In the genomic region with DNA sequence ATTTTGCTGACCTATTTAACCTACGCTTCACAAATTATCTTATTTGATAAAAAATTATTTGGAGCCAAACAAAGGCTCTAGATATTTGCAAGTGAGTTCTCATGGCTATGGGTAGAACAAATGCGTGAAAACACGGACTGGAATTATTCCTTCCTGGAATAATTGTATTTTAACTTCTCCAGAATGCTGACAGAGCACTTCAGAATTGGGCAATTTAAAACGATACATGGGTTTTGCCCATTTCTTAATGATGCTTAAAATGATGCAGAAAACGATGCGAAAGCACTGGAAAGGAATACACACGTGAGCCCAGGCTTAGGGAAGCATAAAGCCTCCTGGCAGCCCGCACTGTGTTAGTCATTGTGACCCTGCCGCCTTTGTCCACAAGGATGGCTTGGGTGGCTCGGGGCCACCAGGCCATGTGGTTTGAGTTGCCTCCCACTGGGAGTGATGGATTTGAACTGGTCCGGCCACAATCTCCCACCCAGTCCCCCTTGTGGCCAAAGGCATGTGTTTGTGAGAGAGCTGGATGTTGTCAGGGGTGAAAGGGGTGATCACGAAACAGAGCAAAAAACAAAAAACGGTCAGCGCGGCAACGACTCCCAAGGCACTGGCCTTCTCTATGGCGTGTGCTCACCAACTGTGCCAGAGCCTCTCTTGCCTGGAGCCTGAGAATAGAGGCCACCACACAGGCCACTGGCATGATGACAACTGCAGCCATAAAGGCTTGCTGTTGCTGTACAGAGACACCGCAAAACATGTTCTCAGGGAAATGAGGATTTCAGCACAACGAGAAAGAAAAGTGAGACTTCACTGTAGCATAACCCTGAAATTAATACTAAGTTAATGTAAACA, we compare ENCODE assay signal across 12 cellular contexts.
DNase-seq lines count a peak whose midpoint lies in the region; ATAC-seq and TF ChIP-seq lines count a peak whose summit lies in the region.
"Had no signal": no experiment of that assay in that cellular context is flagged by ENCODE, and none has a peak within 500 bp of the region (broad histone marks: within the 10 kb centered on the region; RNA-seq: fewer than 3 reads in every experiment).

No MANE protein-coding gene starts in this region.

- DNase-seq in Right ventricle myocardium superior (peak; percentile 84), cardiac septum (ENCODE audit: low spot score) (no peak), fibroblast of mammary gland (ENCODE audit: low read depth) (peak; percentile 45), neuronal stem cell (ENCODE audit: low spot score) (no peak), NCI-H2171 treated with DMSO at 0.1 percent for 48 hours (lab: John Stamatoyannopoulos, UW) (no peak)
- no peak for DNase-seq in activated effector memory CD4-positive, alpha-beta T cell treated with Interleukin-2 at 50 U/mL for 16 hours
- DNase-seq: activated naive CD8-positive, alpha-beta T cell treated with anti-CD3 and anti-CD28 coated beads for 36 hours; stimulated activated CD4-positive, alpha-beta T cell treated with anti-CD3 and anti-CD28 coated beads, Interleukin-4, amount 100 ng/mL, for 4 hours; stomach; T-helper 2 cell had no signal

- no peak overlapping the region for H3K4ac ChIP-seq in neuronal stem cell (ENCODE audit: low read length)

- peaks cover 0 to 2% of the 10 kb centered on the region in 2 donors for H3K4me1 ChIP-seq in neuronal stem cell (ENCODE audit: control insufficient read depth in 2 of 2, insufficient read depth in 1 of 2, low read depth in 1 of 2, low read length in 2 of 2)
- H3K4me1 ChIP-seq: stomach had no signal

- no peaks in the 10 kb centered on the region for H3K9me3 ChIP-seq in neuronal stem cell (replicated peaks in 1 of 2; ENCODE audit: control insufficient read depth in 2 of 2, insufficient read depth in 1 of 2, low read depth in 1 of 2, low read length in 2 of 2)
- H3K9me3 ChIP-seq: stomach had no signal

- no peak overlapping the region for H3K14ac ChIP-seq in neuronal stem cell (ENCODE audit: low read length)

- H3K79me1 ChIP-seq in neuronal stem cell (ENCODE audit: low read depth, low read length), result no peaks in the 10 kb centered on the region

- H2BK12ac ChIP-seq in neuronal stem cell (ENCODE audit: low read length), result no peak overlapping the region

- H3K36me3 ChIP-seq in neuronal stem cell (replicated peaks in 1 of 2; ENCODE audit: control insufficient read depth in 2 of 2, insufficient read depth in 2 of 2, low read length in 2 of 2), result no peaks in the 10 kb centered on the region
- H3K36me3 ChIP-seq: stomach had no signal

- no peak overlapping the region for H3K18ac ChIP-seq in neuronal stem cell (ENCODE audit: low read length)

- H3K9ac ChIP-seq in neuronal stem cell (ENCODE audit: low read depth, low read length, poor library complexity), result peak overlapping the region; percentile 32

- no peak for TF ChIP-seq CTCF in fibroblast of mammary gland (conservative IDR thresholded peaks at IDR 0.05; ENCODE audit: control insufficient read depth, insufficient read depth, low read depth, low read length)

- H3K27me3 ChIP-seq in neuronal stem cell (ENCODE audit: control insufficient read depth in 3 of 3, insufficient read depth in 3 of 3, low read depth in 1 of 3, low read length in 3 of 3), result no peaks in the 10 kb centered on the region
- H3K27me3 ChIP-seq: stomach had no signal

- no peak overlapping the region for H2BK15ac ChIP-seq in neuronal stem cell (ENCODE audit: low read length)

- H3K23ac ChIP-seq in neuronal stem cell (ENCODE audit: low read depth, low read length, poor library complexity), result no peak overlapping the region

- H3K27ac ChIP-seq in neuronal stem cell (replicated peaks; ENCODE audit: low read length), result no peak overlapping the region
- H3K27ac ChIP-seq: stomach had no signal

- no peak overlapping the region for H3K4me3 ChIP-seq in fibroblast of mammary gland (ENCODE audit: control insufficient read depth, low read depth, low read length)
- H3K4me3 ChIP-seq in neuronal stem cell (ENCODE audit: low read length in 2 of 2), result no peak overlapping the region
- H3K4me3 ChIP-seq: stomach had no signal

- no peak overlapping the region for H2AFZ ChIP-seq in neuronal stem cell (ENCODE audit: low read length)

- no peak overlapping the region for H4K8ac ChIP-seq in neuronal stem cell (ENCODE audit: low read depth, low read length)

- intact Hi-C loops in Right ventricle myocardium superior (cut with DNase I) (no loop called here), cardiac septum (cut with DNase I) (no loop called here)

- no peak overlapping the region for H2BK5ac ChIP-seq in neuronal stem cell (ENCODE audit: low read length)

- H2AK5ac ChIP-seq in neuronal stem cell (ENCODE audit: low read depth, low read length), result no peak overlapping the region

- peak; percentile 88 for ATAC-seq in Right ventricle myocardium superior (ENCODE audit: poor library complexity)
- ATAC-seq in GM21367 (IDR thresholded peaks at IDR 0.05; ENCODE audit: unreplicated experiment), result no peak
- ATAC-seq in GM21723 (IDR thresholded peaks at IDR 0.05; ENCODE audit: unreplicated experiment), result no peak

- no peak overlapping the region for H3K4me2 ChIP-seq in neuronal stem cell (ENCODE audit: insufficient read depth, low read length, poor library complexity, severe bottlenecking)

- no peak overlapping the region for H2BK120ac ChIP-seq in neuronal stem cell (ENCODE audit: low read depth, low read length)

- no CpG with 5 or more reads among the region's 19 CpGs for WGBS in neuronal stem cell (ENCODE audit: extremely low coverage in 2 of 2, insufficient read length in 2 of 2, insufficient replicate concordance in 1 of 2), 2 donors

- no peak overlapping the region for H4K91ac ChIP-seq in neuronal stem cell (ENCODE audit: low read depth, low read length, poor library complexity)

Comparison
In these comparisons a context has a peak if more than half of its experiments do, and no peak if none do; other contexts are left out.
1. DNase-seq: peak in Right ventricle myocardium superior (single experiment) and fibroblast of mammary gland (single experiment); none in cardiac septum (single experiment), neuronal stem cell (single experiment), NCI-H2171 treated with DMSO at 0.1 percent for 48 hours (single experiment) and activated effector memory CD4-positive, alpha-beta T cell treated with Interleukin-2 at 50 U/mL for 16 hours (single experiment).